Comparison of ENCODE assay signal across 18 cellular contexts in the genomic region with DNA sequence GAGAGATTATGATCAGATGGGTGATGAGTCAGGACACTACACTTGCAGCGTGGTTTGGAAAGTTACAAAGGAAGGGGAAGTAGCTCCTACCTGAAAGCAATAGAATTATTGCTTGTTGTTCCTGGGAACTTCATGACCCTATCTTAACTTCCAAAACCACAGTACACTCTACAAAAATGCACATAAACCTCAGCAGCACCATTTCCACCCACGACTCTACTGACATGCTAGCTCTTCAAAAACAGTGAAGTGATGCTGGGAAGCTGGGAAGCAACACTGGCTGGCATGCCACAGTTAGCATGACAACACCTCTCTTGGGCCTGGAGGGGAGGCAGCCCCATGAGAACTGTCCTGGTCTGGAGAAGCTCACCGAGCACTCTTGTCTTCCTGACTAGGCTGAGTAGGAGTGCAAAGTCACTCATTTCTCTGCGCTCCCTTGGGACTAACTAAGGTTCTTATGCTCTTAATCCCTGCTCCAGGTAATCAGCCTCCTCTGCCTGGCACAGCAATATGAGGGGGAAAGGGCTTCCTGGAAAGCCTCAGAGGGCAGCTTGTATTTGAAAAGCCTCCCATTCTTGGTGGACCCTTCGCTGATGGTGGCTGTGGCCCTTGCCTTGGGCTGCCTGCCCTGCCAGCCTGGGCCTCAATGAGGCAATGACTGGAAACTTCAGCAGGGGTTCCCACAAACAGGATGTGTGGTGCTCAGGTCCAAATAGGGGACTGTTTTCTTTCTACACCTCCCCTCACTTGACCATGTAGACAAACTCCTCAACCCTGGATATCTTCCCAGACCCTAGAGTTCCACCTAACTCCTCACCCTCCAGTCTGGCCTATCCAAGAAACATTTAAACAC. TPM values are rescaled to one million over a fixed set of nuclear protein-coding genes. Genes with fewer than 3 reads are reported as not detected.
A peak's percentile ranks its signal among the peaks of the same experiment; 100 is the strongest.
DNase-seq lines count a peak whose midpoint lies in the region; ATAC-seq and TF ChIP-seq lines count a peak whose summit lies in the region.
"Had no signal": no experiment of that assay in that cellular context is flagged by ENCODE, and none has a peak within 500 bp of the region (broad histone marks: within the 10 kb centered on the region; RNA-seq: fewer than 3 reads in every experiment).

No MANE protein-coding gene starts in this region.

- H3K9me3 ChIP-seq in OCI-LY7 (ENCODE audit: low read length) (no peaks in the 10 kb centered on the region), esophagus muscularis mucosa (no peaks in the 10 kb centered on the region)
- H3K9me3 ChIP-seq: MG63, mucosa of descending colon, uterus had no signal

- no peaks in the 10 kb centered on the region for H3K79me2 ChIP-seq in OCI-LY7 (ENCODE audit: insufficient read depth, low read depth, low read length)

- no peak for TF ChIP-seq POLR2A in esophagus muscularis mucosa (IDR thresholded peaks at IDR 0.05; ENCODE audit: low read depth)

- peak overlapping the region in 1 of 2 donors; percentile 10 for H3K27ac Mint-ChIP-seq in stimulated activated naive CD8-positive, alpha-beta T cell treated with anti-CD3 and anti-CD28 coated beads, Interleukin-15, amount 100 ng/mL, for 72 hours

- no peak overlapping the region for H3K4me3 ChIP-seq in epithelial cell of esophagus (ENCODE audit: low read length)
- no peak overlapping the region for H3K4me3 ChIP-seq in OCI-LY7 (ENCODE audit: low read depth, low read length, poor library complexity, severe bottlenecking)
- no peak overlapping the region for H3K4me3 ChIP-seq in esophagus muscularis mucosa
- H3K4me3 ChIP-seq: MG63, mucosa of descending colon, uterus had no signal

- intact Hi-C loops in OCI-LY7 (cut with micrococcal nuclease; ENCODE audit: unreplicated experiment) (no loop called here), esophagus muscularis mucosa (cut with DNase I) (no loop called here)

- POLR2A ChIA-PET in OCI-LY7 (lab: Charles Lee), result interaction anchor here (0.6 kb wide), 1 partner anchor 812 kb away, joined by 3 read pairs; no protein-coding TSS in a partner anchor

- H3K27me3 ChIP-seq in esophagus muscularis mucosa, result peaks cover 0 to 41% (median 9%) of the 10 kb centered on the region in 4 donors
- H3K27me3 ChIP-seq: MG63, uterus had no signal

- BruUV-seq in OCI-LY7 (replicated peaks; lab: Mats Ljungman, UMichigan), result no TSS peak

- H3K4me1 ChIP-seq in OCI-LY7 (ENCODE audit: insufficient read depth, low read length, poor library complexity, severe bottlenecking) (no peaks in the 10 kb centered on the region), esophagus muscularis mucosa (peaks cover 0 to 7% (median 6%) of the 10 kb centered on the region in 4 donors)
- H3K4me1 ChIP-seq: uterus had no signal

- H3K9me3 Mint-ChIP-seq in stimulated activated naive CD8-positive, alpha-beta T cell treated with anti-CD3 and anti-CD28 coated beads, Interleukin-15, amount 100 ng/mL, for 72 hours, result no peaks in the 10 kb centered on the region
- H3K9me3 Mint-ChIP-seq: activated T-cell treated with anti-CD3 and anti-CD28 coated beads, Interleukin-2, amount 50 U/mL, for 4 hours had no signal

- no peaks in the 10 kb centered on the region for H4K20me1 ChIP-seq in OCI-LY7 (ENCODE audit: insufficient read depth, low read length)

- H3K4me3 Mint-ChIP-seq in stimulated activated naive CD8-positive, alpha-beta T cell treated with anti-CD3 and anti-CD28 coated beads, Interleukin-15, amount 100 ng/mL, for 72 hours, result no peak overlapping the region
- H3K4me3 Mint-ChIP-seq: activated T-cell treated with anti-CD3 and anti-CD28 coated beads, Interleukin-2, amount 50 U/mL, for 4 hours had no signal

- no peak for DNase-seq in stimulated activated naive CD8-positive, alpha-beta T cell treated with anti-CD3 and anti-CD28 coated beads, Interleukin-15, Interleukin-2, amounts not matched to agents 100 U/mL and 50 U/mL, for 24 hours
- no peak for DNase-seq in stimulated activated naive CD8-positive, alpha-beta T cell treated with anti-CD3 and anti-CD28 coated beads, Interleukin-15, amount 100 ng/mL, for 72 hours
- DNase-seq in NCI-H82 treated with DMSO at 0.1 percent for 48 hours (lab: John Stamatoyannopoulos, UW; ENCODE audit: unreplicated experiment) (peak; percentile 35), epithelial cell of esophagus (ENCODE audit: low read depth) (peak; percentile 26), G401 (ENCODE audit: low spot score) (no peak), OCI-LY7 (ENCODE audit: low spot score) (no peak), esophagus muscularis mucosa (ENCODE audit: extremely low spot score) (no peak)
- DNase-seq: activated CD4-positive, alpha-beta T cell treated with anti-CD3 and anti-CD28 coated beads, Interleukin-2, amount 50 U/mL, for 4 hours; activated T-cell treated with anti-CD3 and anti-CD28 coated beads, Interleukin-2, amount 50 U/mL, for 4 hours; left cardiac atrium; MG63; mucosa of descending colon; NCI-H1930; NCI-H526; retina; uterus had no signal

- H3K9me2 ChIP-seq in OCI-LY7 (ENCODE audit: insufficient read depth, low read length), result no peaks in the 10 kb centered on the region

- H3K27ac ChIP-seq in OCI-LY7 (ENCODE audit: low read depth, low read length, poor library complexity, severe bottlenecking) (no peak overlapping the region), esophagus muscularis mucosa (replicated peaks in 1 of 4) (no peak overlapping the region)
- H3K27ac ChIP-seq: uterus had no signal

- no peak for TF ChIP-seq EP300 in esophagus muscularis mucosa (IDR thresholded peaks at IDR 0.05)

- no peak overlapping the region for H2AFZ ChIP-seq in OCI-LY7 (ENCODE audit: low read length)

- WGBS in esophagus muscularis mucosa, result 90% methylated on average over 5 of the region's 5 CpGs

- H3K4me2 ChIP-seq in OCI-LY7 (ENCODE audit: low read length), result no peak overlapping the region

- in situ Hi-C loops in G401 (cut with HindIII; ENCODE audit: low sequenced_read_pairs), result no loop called here

- TF ChIP-seq CTCF in epithelial cell of esophagus (IDR thresholded peaks at IDR 0.05; ENCODE audit: insufficient read depth, low read depth, low read length, missing control alignments), result no peak
- no peak for TF ChIP-seq CTCF in OCI-LY7 (conservative IDR thresholded peaks at IDR 0.05; ENCODE audit: low read length)
- no peak for TF ChIP-seq CTCF in esophagus muscularis mucosa (IDR thresholded peaks at IDR 0.05)

- peaks cover 20% of the 10 kb centered on the region for H3K27me3 Mint-ChIP-seq in stimulated activated naive CD8-positive, alpha-beta T cell treated with anti-CD3 and anti-CD28 coated beads, Interleukin-15, amount 100 ng/mL, for 72 hours

- H3K36me3 ChIP-seq in OCI-LY7 (ENCODE audit: insufficient read depth, low read length), result no peaks in the 10 kb centered on the region
- no peaks in the 10 kb centered on the region for H3K36me3 ChIP-seq in esophagus muscularis mucosa
- H3K36me3 ChIP-seq: MG63, uterus had no signal

- peaks cover 40% of the 10 kb centered on the region for H3K4me1 Mint-ChIP-seq in stimulated activated naive CD8-positive, alpha-beta T cell treated with anti-CD3 and anti-CD28 coated beads, Interleukin-15, amount 100 ng/mL, for 72 hours

- CTCF ChIA-PET in OCI-LY7 (lab: Charles Lee; ENCODE audit: unreplicated experiment), result no interaction called here

- peak; percentile 25 for ATAC-seq in stimulated activated naive CD8-positive, alpha-beta T cell treated with anti-CD3 and anti-CD28 coated beads, Interleukin-15, Interleukin-2, amounts not matched to agents 100 U/mL and 50 U/mL, for 24 hours
- ATAC-seq in stimulated activated naive CD8-positive, alpha-beta T cell treated with anti-CD3 and anti-CD28 coated beads, Interleukin-15, amount 100 ng/mL, for 72 hours, result no peak
- no peak for ATAC-seq in esophagus mucosa
- ATAC-seq: left cardiac atrium, mucosa of descending colon had no signal

RNA-seq across cellular contexts. Expression of gene KRT3, which starts 1.2 kb away (rescaled TPM):
- total RNA-seq in G401 (2014; rRNA removed; shearing (Covaris generic)), result not detected in 2 replicates
- total RNA-seq in OCI-LY7 (2014; rRNA removed; shearing (Covaris generic)), result not detected in 2 replicates
- total RNA-seq in OCI-LY7 (2022), result not detected in 2 replicates
- not detected for total RNA-seq in esophagus muscularis mucosa
- 1.0 TPM for total RNA-seq in esophagus mucosa
- total RNA-seq: activated T-cell treated with anti-CD3 and anti-CD28 coated beads, Interleukin-2, amount 50 U/mL, for 4 hours; cardiac septum; left cardiac atrium; mucosa of descending colon; uterus had no signal

RNA-seq across cellular contexts. Expression of gene KRT76, which starts 17.6 kb away (rescaled TPM):
- not detected in 2 replicates for total RNA-seq in G401 (2014; rRNA removed; shearing (Covaris generic))
- not detected in 2 replicates for total RNA-seq in OCI-LY7 (2014; rRNA removed; shearing (Covaris generic))
- total RNA-seq in OCI-LY7 (2022) (not detected in 2 replicates), esophagus muscularis mucosa (not detected), esophagus mucosa (0.08 TPM)
- total RNA-seq: activated T-cell treated with anti-CD3 and anti-CD28 coated beads, Interleukin-2, amount 50 U/mL, for 4 hours; cardiac septum; left cardiac atrium; mucosa of descending colon; uterus had no signal

RNA-seq across cellular contexts. Expression of gene KRT4, which starts 19.2 kb away (rescaled TPM):
- not detected in 2 replicates for total RNA-seq in G401 (2014; rRNA removed; shearing (Covaris generic))
- total RNA-seq in OCI-LY7 (2014; rRNA removed; shearing (Covaris generic)), result not detected in 2 replicates
- total RNA-seq in OCI-LY7 (2022) (not detected in 2 replicates), esophagus muscularis mucosa (1 to 10 TPM in 1 of 4 donors, under 1 TPM in 3; 0.13 to 5.4 (median 0.20) TPM), esophagus mucosa (1,080 TPM)
- total RNA-seq: activated T-cell treated with anti-CD3 and anti-CD28 coated beads, Interleukin-2, amount 50 U/mL, for 4 hours; cardiac septum; left cardiac atrium; mucosa of descending colon; uterus had no signal

RNA-seq across cellular contexts. Expression of gene KRT79, which starts 39.4 kb away (rescaled TPM):
- not detected in 2 replicates for total RNA-seq in G401 (2014; rRNA removed; shearing (Covaris generic))
- not detected in 2 replicates for total RNA-seq in OCI-LY7 (2014; rRNA removed; shearing (Covaris generic))
- total RNA-seq in OCI-LY7 (2022), result not detected in 2 replicates
- total RNA-seq in esophagus muscularis mucosa, result not detected
- total RNA-seq in esophagus mucosa, result 0.32 TPM
- total RNA-seq: cardiac septum, mucosa of descending colon, uterus had no signal

RNA-seq across cellular contexts. Expression of gene KRT78, which starts 54.1 kb away (rescaled TPM):
- 0.61 TPM in 1 of 2 replicates, not detected in the other for total RNA-seq in G401 (2014; rRNA removed; shearing (Covaris generic))
- total RNA-seq in OCI-LY7 (2014; rRNA removed; shearing (Covaris generic)), result not detected in 2 replicates
- total RNA-seq in OCI-LY7 (2022) (not detected in 2 replicates), esophagus muscularis mucosa (1 to 10 TPM in 1 of 4 donors, under 1 TPM in 2, not detected in 1; 0.33 to 2.1 (median 0.75) TPM), esophagus mucosa (291 TPM)
- total RNA-seq: activated T-cell treated with anti-CD3 and anti-CD28 coated beads, Interleukin-2, amount 50 U/mL, for 4 hours; cardiac septum; left cardiac atrium; mucosa of descending colon; uterus had no signal

Comparison
In these comparisons a context has a peak if more than half of its experiments do, and no peak if none do; other contexts are left out.
1. DNase-seq: peak in NCI-H82 treated with DMSO at 0.1 percent for 48 hours (single experiment) and epithelial cell of esophagus (single experiment); none in stimulated activated naive CD8-positive, alpha-beta T cell treated with anti-CD3 and anti-CD28 coated beads, Interleukin-15, Interleukin-2, amounts not matched to agents 100 U/mL and 50 U/mL, for 24 hours (single experiment), stimulated activated naive CD8-positive, alpha-beta T cell treated with anti-CD3 and anti-CD28 coated beads, Interleukin-15, amount 100 ng/mL, for 72 hours (0 of 2), G401 (single experiment), OCI-LY7 (single experiment) and esophagus muscularis mucosa (single experiment).
2. RNA of gene KRT4, which starts 19.2 kb away (total RNA-seq): 1,080 TPM in esophagus mucosa (single experiment); 0.13 to 5.4 TPM in esophagus muscularis mucosa, not detected in G401 and not detected in OCI-LY7; every median in the first group is over 100 times any median in the second.